In genomic region chr1:113391643-113392271, GRCh38 we compare ENCODE assay signal across 8 cellular contexts.
DNase-seq lines count a peak whose midpoint lies in the region; ATAC-seq and TF ChIP-seq lines count a peak whose summit lies in the region.

No MANE protein-coding gene starts in this region.

- H3K27ac ChIP-seq in 22Rv1, result peak overlapping the region; percentile 92

- H3K4me3 Mint-ChIP-seq in nephron, result peak overlapping the region; percentile 84 to 88 (median 87)

- H3K9me3 Mint-ChIP-seq in nephron, result no peaks in the 10 kb centered on the region

- DNase-seq in GM12864 (ENCODE audit: low read depth), result no peak
- DNase-seq in D341Med (ENCODE audit: low spot score), result no peak
- DNase-seq in GM10248 (ENCODE audit: extremely low spot score), result no peak

- peak; percentile 0; the same call in 1 of the 3 replicates for ATAC-seq in SK-N-SH treated with all-trans-retinoic acid at 6 μM for 48 hours
- no peak for ATAC-seq in GM19463 (IDR thresholded peaks at IDR 0.05; ENCODE audit: unreplicated experiment)

- H3K36me3 Mint-ChIP-seq in nephron (ENCODE audit: low read depth), result no peaks in the 10 kb centered on the region

- no peaks in the 10 kb centered on the region for H3K36me3 ChIP-seq in endocrine pancreas (ENCODE audit: control insufficient read depth, insufficient read depth, low read length)

- peak overlapping the region; percentile 21 to 53 (median 45) for H3K27ac Mint-ChIP-seq in nephron

- H3K9ac ChIP-seq in endocrine pancreas (ENCODE audit: control insufficient read depth, insufficient read depth, low read length), result peak overlapping the region; percentile 58

- no peaks in the 10 kb centered on the region for H3K27me3 Mint-ChIP-seq in nephron (ENCODE audit: low read depth)

- POLR2A ChIA-PET in GM10248 (lab: Yijun Ruan, JAX), result no interaction called here

- H3K27me3 ChIP-seq in endocrine pancreas (ENCODE audit: control insufficient read depth, insufficient read depth, low read length), result no peaks in the 10 kb centered on the region

- peaks cover 28% of the 10 kb centered on the region for H3K4me1 Mint-ChIP-seq in nephron

- H3K9me3 ChIP-seq in endocrine pancreas (ENCODE audit: control insufficient read depth, low read length), result no peaks in the 10 kb centered on the region

- CTCF ChIA-PET in GM10248 (lab: Yijun Ruan, JAX), result interaction anchor here (0.9 to 1.8 kb wide), 2 partner anchors 9 to 252 kb away, joined by 3 to 6 read pairs; no protein-coding TSS in a partner anchor

- H3K4me3 ChIP-seq in GM12864 (ENCODE audit: low read depth, low read length) (peak overlapping the region; percentile 61), endocrine pancreas (ENCODE audit: control insufficient read depth, insufficient read depth, low read length) (peak overlapping the region; percentile 95)

- TF ChIP-seq CTCF in 22Rv1 (IDR thresholded peaks at IDR 0.05) (no peak), GM12864 (IDR thresholded peaks at IDR 0.05; ENCODE audit: low read depth, low read length, missing control alignments) (no peak), nephron (IDR thresholded peaks at IDR 0.05; ENCODE audit: unreplicated experiment in 3 of 3) (no peak), GM10248 (IDR thresholded peaks at IDR 0.05; ENCODE audit: control extremely low read depth, extremely low read depth, low read depth, missing control alignments) (no peak)

- H3K4me1 ChIP-seq in endocrine pancreas (ENCODE audit: control insufficient read depth, insufficient read depth, low read length), result peaks cover 5% of the 10 kb centered on the region

TF ChIP-seq in SK-N-SH treated with all-trans-retinoic acid at 6 μM for 48 hours, 23 proteins besides CTCF, POLR2A, EP300 and RAD21:
- TF ChIP-seq BACH2 (CRISPR knock-in tag; IDR thresholded peaks at IDR 0.05; ENCODE audit: borderline replicate concordance) (no peak), PPARA (CRISPR knock-in tag; IDR thresholded peaks at IDR 0.05; ENCODE audit: borderline replicate concordance) (no peak), ZC3H10 (CRISPR knock-in tag; IDR thresholded peaks at IDR 0.05) (no peak), ZFP3 (CRISPR knock-in tag; IDR thresholded peaks at IDR 0.05) (no peak), TSHZ2 (CRISPR knock-in tag; IDR thresholded peaks at IDR 0.05) (no peak), TCF4 (CRISPR knock-in tag; IDR thresholded peaks at IDR 0.05; ENCODE audit: borderline replicate concordance) (no peak), ISL1 (CRISPR knock-in tag; IDR thresholded peaks at IDR 0.05) (no peak), PATZ1 (CRISPR knock-in tag; IDR thresholded peaks at IDR 0.05; ENCODE audit: borderline replicate concordance) (no peak), ZFP30 (CRISPR knock-in tag; IDR thresholded peaks at IDR 0.05) (no peak), CSRNP3 (CRISPR knock-in tag; IDR thresholded peaks at IDR 0.05) (no peak), ZNF565 (CRISPR knock-in tag; conservative IDR thresholded peaks at IDR 0.05; ENCODE audit: low read depth) (no peak), ZNF70 (CRISPR knock-in tag; IDR thresholded peaks at IDR 0.05) (no peak), ARNTL (CRISPR knock-in tag; IDR thresholded peaks at IDR 0.05; ENCODE audit: borderline replicate concordance, low read depth) (no peak), OSR1 (CRISPR knock-in tag; IDR thresholded peaks at IDR 0.05) (no peak), ZNF8 (CRISPR knock-in tag; IDR thresholded peaks at IDR 0.05) (no peak)
